ENCODE assay signal across 8 cellular contexts in the genomic region with DNA sequence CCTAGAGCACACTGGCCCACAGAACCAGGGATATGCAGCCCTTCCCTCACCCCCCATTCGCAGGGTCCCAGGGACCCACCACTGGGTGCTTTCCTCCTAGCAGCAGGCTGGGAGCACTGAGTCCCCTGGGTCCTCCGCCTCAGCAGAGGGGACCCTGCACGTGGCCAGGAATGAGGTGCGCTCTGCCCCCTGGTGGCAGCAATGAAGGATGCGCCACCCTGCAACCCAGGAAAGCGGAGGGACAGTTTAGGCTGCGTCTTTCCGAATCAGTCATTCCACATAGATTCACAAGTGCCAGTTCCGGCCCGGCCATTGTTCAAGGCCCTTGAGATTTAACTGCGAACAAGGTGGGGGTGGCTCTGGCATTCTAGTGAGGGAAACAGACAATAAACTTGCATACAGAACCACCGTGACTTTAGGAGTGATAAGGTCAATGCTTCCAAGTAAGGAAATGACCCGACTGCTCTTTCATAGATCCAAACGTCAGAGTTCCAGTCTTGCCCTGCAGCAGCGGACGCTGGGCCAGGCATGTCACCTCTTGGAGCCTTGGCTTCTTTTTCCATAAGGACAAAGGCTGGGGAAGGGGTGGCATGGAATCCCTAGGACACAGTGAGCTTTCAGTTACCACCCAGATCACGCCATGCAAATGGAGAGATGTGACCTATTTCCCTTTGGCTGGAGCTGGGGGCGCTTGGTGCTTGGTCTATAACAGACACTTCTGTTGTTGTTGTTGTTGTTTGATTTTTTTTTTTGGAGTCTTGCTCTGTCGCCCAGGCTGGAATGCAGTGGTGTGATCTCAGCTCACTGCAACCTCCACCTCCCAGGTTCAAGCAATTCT. TPM values are rescaled to one million over a fixed set of nuclear protein-coding genes. Genes with fewer than 3 reads are reported as not detected.
DNase-seq lines count a peak whose midpoint lies in the region; ATAC-seq and TF ChIP-seq lines count a peak whose summit lies in the region.

No MANE protein-coding gene starts in this region.

- intact Hi-C loops in adrenal gland (cut with DNase I) (no loop called here), right cardiac atrium (cut with DNase I) (loop anchor here in 2 of 4 donors (2.0 kb wide), 2 partner anchors 16 to 18 kb away; no protein-coding TSS in a partner anchor)

- H3K27ac Mint-ChIP-seq in T-cell, result peak overlapping the region; percentile 70 to 93

- H3K9me3 ChIP-seq in adrenal gland (replicated peaks in 1 of 3) (no peaks in the 10 kb centered on the region), right cardiac atrium (ENCODE audit: control insufficient read depth, low read length) (no peaks in the 10 kb centered on the region)

- no peaks in the 10 kb centered on the region for H3K9me3 Mint-ChIP-seq in T-cell

- CTCF ChIA-PET in T-cell (lab: Charles Lee), result interaction anchor here (0.8 to 2.5 kb wide), 3 partner anchors 16 to 17 kb away, joined by 3 to 19 read pairs (median 4); no protein-coding TSS in a partner anchor

- WGBS in adrenal gland, 4 donors, result 11 to 16% (median 12%) methylated on average over 14 to 19 of the region's 19 CpGs
- WGBS in right cardiac atrium, result 10% methylated on average over 19 of the region's 19 CpGs

- H3K27me3 ChIP-seq in adrenal gland (no peaks in the 10 kb centered on the region), right cardiac atrium (ENCODE audit: control insufficient read depth, insufficient read depth) (no peaks in the 10 kb centered on the region)

- H3K36me3 Mint-ChIP-seq in T-cell, result no peaks in the 10 kb centered on the region

- TF ChIP-seq CTCF in adrenal gland (IDR thresholded peaks at IDR 0.05) (peak; percentile 95 to 99 (median 98)), retinal pigment epithelial cell (conservative IDR thresholded peaks at IDR 0.05; ENCODE audit: low read depth, low read length) (peak; percentile 90)

- no peaks in the 10 kb centered on the region for H3K27me3 Mint-ChIP-seq in T-cell

- ATAC-seq in GM21360 (IDR thresholded peaks at IDR 0.05; ENCODE audit: unreplicated experiment) (peak; percentile 47), T-cell (replicated peaks in 1 of 4) (peak; percentile 82 to 85 (median 84)), right cardiac atrium (peak; percentile 74 to 78)

- peaks cover 33 to 37% (median 37%) of the 10 kb centered on the region in 3 donors for H3K4me1 Mint-ChIP-seq in T-cell

- TF ChIP-seq POLR2A in adrenal gland (IDR thresholded peaks at IDR 0.05), result no peak

- no peak overlapping the region for H3K4me3 ChIP-seq in adrenal gland
- H3K4me3 ChIP-seq in right cardiac atrium (ENCODE audit: low read length), result no peak overlapping the region
- no peak overlapping the region for H3K4me3 ChIP-seq in retinal pigment epithelial cell (ENCODE audit: low read length)

- H3K4me3 Mint-ChIP-seq in T-cell, result peak overlapping the region; percentile 14 to 53 (median 21)

- peaks cover 0 to 7% of the 10 kb centered on the region in 2 donors for H3K36me3 ChIP-seq in adrenal gland (replicated peaks in 1 of 2)

- DNase-seq in AML-193 (lab: John Stamatoyannopoulos, UW) (peak; percentile 55 to 63), NCI-H1105 (lab: John Stamatoyannopoulos, UW) (peak; percentile 44), T-cell (peak; percentile 54 to 85 (median 76)), adrenal gland (peak; percentile 70 to 91 (median 81)), right cardiac atrium (peak; percentile 80 to 92 (median 91)), retinal pigment epithelial cell (ENCODE audit: low read depth) (no peak), cerebellar nuclear complex (lab: John Stamatoyannopoulos, UW) (no peak)

- H3K27ac ChIP-seq in adrenal gland (peak overlapping the region in 2 of 5 donors; percentile 45 to 73), right cardiac atrium (ENCODE audit: low read length) (no peak overlapping the region)

- peaks cover 0 to 17% of the 10 kb centered on the region in 2 donors for H3K4me1 ChIP-seq in adrenal gland (replicated peaks in 1 of 2)
- no peaks in the 10 kb centered on the region for H3K4me1 ChIP-seq in right cardiac atrium (ENCODE audit: control insufficient read depth, insufficient read depth, low read length)

- POLR2A ChIA-PET in T-cell (lab: Charles Lee), result no interaction called here

RNA-seq across cellular contexts. Expression of a gene that starts 7.7 kb away (rescaled TPM):
- total RNA-seq in T-cell (10 to 100 TPM in 2 of 5 donors, 1 to 10 TPM in 3; 5.0 to 11.7 (median 8.3) TPM), adrenal gland (10 to 100 TPM in 2 of 8 donors, 1 to 10 TPM in 6; 4.6 to 13.1 (median 7.1) TPM), right cardiac atrium (1 to 10 TPM; 2.0 to 3.8 (median 2.2) TPM)
- polyA plus RNA-seq in adrenal gland (10 to 100 TPM in 2 of 3 donors, 1 to 10 TPM in 1; 1.6 to 15.2 (median 10.9) TPM), right cardiac atrium (1.6 TPM)

RNA-seq across cellular contexts. Expression of a gene that starts 11.7 kb away (rescaled TPM):
- total RNA-seq in T-cell (10 to 100 TPM in 2 of 5 donors, 1 to 10 TPM in 3; 2.5 to 14.7 (median 8.7) TPM), adrenal gland (10 to 100 TPM in 7 of 8 donors, 1 to 10 TPM in 1; 9.0 to 21.7 (median 15.8) TPM), right cardiac atrium (10 to 100 TPM; 10.5 to 22.9 (median 21.9) TPM)
- polyA plus RNA-seq in adrenal gland (10 to 100 TPM in 2 of 3 donors, 1 to 10 TPM in 1; 4.2 to 28.0 (median 19.2) TPM), right cardiac atrium (12.0 TPM)

RNA-seq across cellular contexts. Expression of a gene that starts 16.4 kb away (rescaled TPM):
- total RNA-seq in T-cell (10 to 100 TPM; 42.9 to 58.8 (median 54.8) TPM), adrenal gland (10 to 100 TPM; 22.4 to 52.4 (median 40.2) TPM), right cardiac atrium (10 to 100 TPM; 12.7 to 19.8 (median 15.0) TPM)
- polyA plus RNA-seq in adrenal gland (10 to 100 TPM; 41.1 to 55.3 (median 53.8) TPM), right cardiac atrium (26.0 TPM)

RNA-seq across cellular contexts. Expression of a gene that starts 18.9 kb away (rescaled TPM):
- 1 to 10 TPM; 4.0 to 9.2 (median 7.9) TPM for total RNA-seq in T-cell
- total RNA-seq in adrenal gland, result 100 to 1,000 TPM in 1 of 8 donors, 10 to 100 TPM in 7; 36.1 to 115 (median 67.5) TPM
- 10 to 100 TPM; 20.8 to 31.5 (median 24.6) TPM for polyA plus RNA-seq in adrenal gland
- 10 to 100 TPM; 43.9 to 67.1 (median 57.0) TPM for total RNA-seq in right cardiac atrium
- polyA plus RNA-seq in right cardiac atrium, result 60.2 TPM

RNA-seq across cellular contexts. Expression of a gene that starts 36.8 kb away (rescaled TPM):
- total RNA-seq in T-cell (under 1 TPM in 4 of 5 donors, not detected in 1; 0.19 to 0.33 (median 0.23) TPM), adrenal gland (1 to 10 TPM in 3 of 8 donors, under 1 TPM in 2, not detected in 3; 0.07 to 2.3 (median 1.3) TPM), right cardiac atrium (under 1 TPM; 0.20 to 0.31 (median 0.26) TPM)
- polyA plus RNA-seq in adrenal gland (1 to 10 TPM in 2 of 3 donors, under 1 TPM in 1; 0.42 to 6.8 (median 1.9) TPM), right cardiac atrium (0.45 TPM)

Comparison
In these comparisons a context has a peak if more than half of its experiments do, and no peak if none do; other contexts are left out.
1. DNase-seq: peak in AML-193 (2 of 2), NCI-H1105 (single experiment), T-cell (34 of 34), adrenal gland (7 of 7) and right cardiac atrium (3 of 3); none in retinal pigment epithelial cell (single experiment) and cerebellar nuclear complex (0 of 2).
2. Peak in every context shown above with its lines, with median percentiles within 50 percentile points of each other: ATAC-seq.